ENCODE assay signal across 1 cellular context in the genomic region with DNA sequence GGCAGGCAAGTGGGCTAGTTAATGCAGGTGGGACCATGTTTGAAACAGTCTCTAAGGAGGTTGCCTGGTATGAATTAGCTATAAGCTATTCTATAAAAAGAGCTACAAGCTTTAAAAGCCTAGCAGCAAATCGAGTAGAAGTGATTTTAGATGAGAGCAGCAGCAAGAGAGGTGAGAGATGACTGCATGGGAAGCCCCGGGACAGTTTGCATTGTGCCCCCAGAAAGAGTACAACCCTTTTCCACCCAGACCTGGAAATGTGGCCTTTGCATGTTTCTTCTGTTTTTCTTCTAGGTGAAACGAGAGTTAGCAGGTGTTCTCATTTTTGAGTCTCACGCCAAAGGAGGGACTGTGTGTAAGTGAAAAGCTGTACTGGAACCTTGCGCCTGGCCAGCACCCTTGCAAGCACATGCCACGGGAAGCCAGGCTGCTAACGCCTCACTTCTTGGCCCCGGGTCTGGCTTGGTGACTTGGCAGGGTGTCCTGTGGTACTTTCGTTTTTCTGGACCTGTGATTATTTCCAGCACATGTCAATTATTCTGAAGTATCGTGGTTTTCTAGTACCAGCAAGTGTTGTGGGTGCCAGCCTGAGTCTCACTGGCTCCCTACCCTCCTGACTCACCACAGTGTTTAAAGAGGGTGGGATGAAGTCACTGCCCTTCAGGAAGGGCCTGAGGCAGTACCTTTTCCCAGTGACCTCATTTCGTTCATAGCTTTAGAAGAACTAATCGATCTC.
TF ChIP-seq lines count a peak whose summit lies in the region.

No MANE protein-coding gene starts in this region.

TF ChIP-seq in IMR-90, 13 proteins besides CTCF, POLR2A, EP300 and RAD21 (continued from another document):
- TF ChIP-seq, protein P1, sequence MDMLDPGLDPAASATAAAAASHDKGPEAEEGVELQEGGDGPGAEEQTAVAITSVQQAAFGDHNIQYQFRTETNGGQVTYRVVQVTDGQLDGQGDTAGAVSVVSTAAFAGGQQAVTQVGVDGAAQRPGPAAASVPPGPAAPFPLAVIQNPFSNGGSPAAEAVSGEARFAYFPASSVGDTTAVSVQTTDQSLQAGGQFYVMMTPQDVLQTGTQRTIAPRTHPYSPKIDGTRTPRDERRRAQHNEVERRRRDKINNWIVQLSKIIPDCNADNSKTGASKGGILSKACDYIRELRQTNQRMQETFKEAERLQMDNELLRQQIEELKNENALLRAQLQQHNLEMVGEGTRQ (IDR thresholded peaks at IDR 0.05; ENCODE audit: low read depth, low read length), result no peak
- TF ChIP-seq, protein P2, sequence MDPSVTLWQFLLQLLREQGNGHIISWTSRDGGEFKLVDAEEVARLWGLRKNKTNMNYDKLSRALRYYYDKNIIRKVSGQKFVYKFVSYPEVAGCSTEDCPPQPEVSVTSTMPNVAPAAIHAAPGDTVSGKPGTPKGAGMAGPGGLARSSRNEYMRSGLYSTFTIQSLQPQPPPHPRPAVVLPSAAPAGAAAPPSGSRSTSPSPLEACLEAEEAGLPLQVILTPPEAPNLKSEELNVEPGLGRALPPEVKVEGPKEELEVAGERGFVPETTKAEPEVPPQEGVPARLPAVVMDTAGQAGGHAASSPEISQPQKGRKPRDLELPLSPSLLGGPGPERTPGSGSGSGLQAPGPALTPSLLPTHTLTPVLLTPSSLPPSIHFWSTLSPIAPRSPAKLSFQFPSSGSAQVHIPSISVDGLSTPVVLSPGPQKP (IDR thresholded peaks at IDR 0.05; ENCODE audit: borderline replicate concordance, low read depth, low read length), result no peak
- TF ChIP-seq RFX5 (IDR thresholded peaks at IDR 0.05; ENCODE audit: low read depth, low read length) (no peak), MAFK (IDR thresholded peaks at IDR 0.05; ENCODE audit: low read depth, low read length) (no peak), CHD1 (IDR thresholded peaks at IDR 0.05; ENCODE audit: low read depth, low read length) (no peak), MXI1 (IDR thresholded peaks at IDR 0.05; ENCODE audit: borderline replicate concordance, low read depth, low read length) (no peak)
